Comparison of ENCODE assay signal across 10 cellular contexts in genomic region chr1:228455715-228456114, GRCh38. TPM values are rescaled to one million over a fixed set of nuclear protein-coding genes. Genes with fewer than 3 reads are reported as not detected.
DNase-seq lines count a peak whose midpoint lies in the region; ATAC-seq and TF ChIP-seq lines count a peak whose summit lies in the region.
"Had no signal": no experiment of that assay in that cellular context is flagged by ENCODE, and none has a peak within 500 bp of the region (broad histone marks: within the 10 kb centered on the region; RNA-seq: fewer than 3 reads in every experiment).

No MANE protein-coding gene starts in this region.

- no peaks in the 10 kb centered on the region for H3K27me3 ChIP-seq in Loucy (ENCODE audit: insufficient read depth, low read length, poor library complexity, severe bottlenecking)

- peaks cover 37% of the 10 kb centered on the region for H3K4me1 Mint-ChIP-seq in activated T-cell treated with anti-CD3 and anti-CD28 coated beads, Interleukin-2, amount 50 U/mL, for 24 hours (ENCODE audit: low read depth)
- H3K4me1 Mint-ChIP-seq in brain (peaks cover 54% of the 10 kb centered on the region), osteocyte (ENCODE audit: unreplicated experiment) (peaks cover 31% of the 10 kb centered on the region)

- no peaks in the 10 kb centered on the region for H3K9me3 ChIP-seq in Loucy (ENCODE audit: insufficient read depth, low read depth, low read length)

- no peaks in the 10 kb centered on the region for H3F3A ChIP-seq in Loucy (ENCODE audit: low read depth)

- no peak for DNase-seq in activated T-cell treated with anti-CD3 and anti-CD28 coated beads, Interleukin-2, amount 50 U/mL, for 24 hours
- DNase-seq in activated T-cell treated with anti-CD3 and anti-CD28 coated beads for 4 hours (no peak), osteocyte (ENCODE audit: extremely low spot score, unreplicated experiment) (no peak), HPDE6-E6E7 (ENCODE audit: extremely low spot score) (no peak), GM20000 (ENCODE audit: low spot score) (no peak)
- DNase-seq: activated CD8-positive, alpha-beta memory T cell treated with anti-CD3 and anti-CD28 coated beads for 24 hours had no signal

- no peaks in the 10 kb centered on the region for H4K20me1 ChIP-seq in Loucy (ENCODE audit: insufficient read depth, low read length, poor library complexity, severe bottlenecking)

- no peaks in the 10 kb centered on the region for H3K9me2 ChIP-seq in Loucy (replicated peaks; ENCODE audit: low read depth, low read length)

- H3K9me3 Mint-ChIP-seq in activated T-cell treated with anti-CD3 and anti-CD28 coated beads, Interleukin-2, amount 50 U/mL, for 24 hours, result no peaks in the 10 kb centered on the region
- H3K9me3 Mint-ChIP-seq in brain (peaks cover 0 to 3% (median 2%) of the 10 kb centered on the region in 5 experiments), osteocyte (ENCODE audit: unreplicated experiment) (no peaks in the 10 kb centered on the region)

- no peak overlapping the region for H3K27ac Mint-ChIP-seq in activated T-cell treated with anti-CD3 and anti-CD28 coated beads, Interleukin-2, amount 50 U/mL, for 24 hours
- H3K27ac Mint-ChIP-seq in brain, result peak overlapping the region; percentile 67 to 98 (median 84)
- H3K27ac Mint-ChIP-seq in osteocyte (ENCODE audit: unreplicated experiment), result no peak overlapping the region

- peak overlapping the region; percentile 100 for H3K4me3 Mint-ChIP-seq in activated T-cell treated with anti-CD3 and anti-CD28 coated beads, Interleukin-2, amount 50 U/mL, for 24 hours
- H3K4me3 Mint-ChIP-seq in brain, result peak overlapping the region; percentile 95 to 99 (median 99)
- peak overlapping the region; percentile 22 for H3K4me3 Mint-ChIP-seq in osteocyte (ENCODE audit: unreplicated experiment)

- no peaks in the 10 kb centered on the region for H3K79me2 ChIP-seq in Loucy (ENCODE audit: insufficient read depth, low read length)

- ATAC-seq in GM19397 (IDR thresholded peaks at IDR 0.05; ENCODE audit: unreplicated experiment), result no peak

- H3K27me3 Mint-ChIP-seq in activated T-cell treated with anti-CD3 and anti-CD28 coated beads, Interleukin-2, amount 50 U/mL, for 24 hours, result no peaks in the 10 kb centered on the region
- peaks cover 25% of the 10 kb centered on the region for H3K27me3 Mint-ChIP-seq in brain
- H3K27me3 Mint-ChIP-seq in osteocyte (ENCODE audit: unreplicated experiment), result peaks cover 2% of the 10 kb centered on the region

- H3K4me3 ChIP-seq in Loucy (ENCODE audit: low read length, poor library complexity, severe bottlenecking), result no peak overlapping the region

- no peaks in the 10 kb centered on the region for H3K36me3 ChIP-seq in Loucy (ENCODE audit: insufficient read depth, low read length)

- no peak overlapping the region for H2AFZ ChIP-seq in Loucy (ENCODE audit: low read length)

- H3K36me3 Mint-ChIP-seq in activated T-cell treated with anti-CD3 and anti-CD28 coated beads, Interleukin-2, amount 50 U/mL, for 24 hours (ENCODE audit: low read depth), result peaks cover 38% of the 10 kb centered on the region
- H3K36me3 Mint-ChIP-seq in brain (peaks cover 25% of the 10 kb centered on the region), osteocyte (ENCODE audit: unreplicated experiment) (peaks cover 9% of the 10 kb centered on the region)

- H3K4me1 ChIP-seq in Loucy (ENCODE audit: insufficient read depth, low read length, poor library complexity, severe bottlenecking), result no peaks in the 10 kb centered on the region

- no peak overlapping the region for H3K9ac ChIP-seq in Loucy (ENCODE audit: low read depth, low read length, poor library complexity, severe bottlenecking)

- H3K4me2 ChIP-seq in Loucy (ENCODE audit: low read depth, low read length, poor library complexity, severe bottlenecking), result no peak overlapping the region

- TF ChIP-seq CTCF in Loucy (conservative IDR thresholded peaks at IDR 0.05; ENCODE audit: low read length) (peak; percentile 26; the same call in 1 of the 2 replicates), brain (conservative IDR thresholded peaks at IDR 0.05) (peak; percentile 25 to 62), osteocyte (IDR thresholded peaks at IDR 0.05) (peak; percentile 57), GM20000 (IDR thresholded peaks at IDR 0.05; ENCODE audit: extremely low read depth, missing control alignments) (no peak)

RNA-seq across cellular contexts. Expression of gene RNF187, which starts 31.5 kb away (rescaled TPM):
- polyA plus RNA-seq in brain (ENCODE audit: insufficient read depth, low read depth, low replicate concordance), result 531 TPM
- total RNA-seq in osteocyte, result 156 and 168 TPM in 2 replicates

RNA-seq across cellular contexts. Expression of gene TRIM17, which starts 39.1 kb away (rescaled TPM):
- polyA plus RNA-seq in brain (ENCODE audit: insufficient read depth, low read depth, low replicate concordance), result 0.61 TPM
- total RNA-seq in osteocyte, result 1.3 and 1.8 TPM in 2 replicates
- total RNA-seq: Daoy had no signal

RNA-seq across cellular contexts. Expression of gene TRIM11, which starts 49.1 kb away (rescaled TPM):
- 21.0 TPM for polyA plus RNA-seq in brain (ENCODE audit: insufficient read depth, low read depth, low replicate concordance)
- total RNA-seq in osteocyte, result 22.0 and 25.2 TPM in 2 replicates

Comparison
In these comparisons a context has a peak if more than half of its experiments do, and no peak if none do; other contexts are left out.
1. H3K27ac Mint-ChIP-seq: peak in brain (5 of 5); none in activated T-cell treated with anti-CD3 and anti-CD28 coated beads, Interleukin-2, amount 50 U/mL, for 24 hours (single experiment) and osteocyte (single experiment).
2. H3K4me3 Mint-ChIP-seq: peak in every context shown above with its lines; median percentile 100 in activated T-cell treated with anti-CD3 and anti-CD28 coated beads, Interleukin-2, amount 50 U/mL, for 24 hours; 99 in brain; 22 in osteocyte.